In genomic region chr16:74877706-74878105, GRCh38 we compare ENCODE assay signal across 1 cellular context.
A peak's percentile ranks its signal among the peaks of the same experiment; 100 is the strongest.
TF ChIP-seq lines count a peak whose summit lies in the region.

No MANE protein-coding gene starts in this region.

TF ChIP-seq in IMR-90, 13 proteins besides CTCF, POLR2A, EP300 and RAD21:
- TF ChIP-seq FOS (IDR thresholded peaks at IDR 0.05; ENCODE audit: low read depth, low read length) (no peak), CEBPB (IDR thresholded peaks at IDR 0.05; ENCODE audit: low read depth, low read length) (0 out of 2 replicates have a peak, but pooled peaks have one; percentile 17)
